2 cellular contexts compared by ENCODE assay signal in genomic region chr22:37776639-37777005, GRCh38.
TF ChIP-seq lines count a peak whose summit lies in the region.

No MANE protein-coding gene starts in this region.

TF ChIP-seq in liver, 16 proteins besides CTCF, POLR2A, EP300 and RAD21 (continued from another document):
- TF ChIP-seq ATF3 (IDR thresholded peaks at IDR 0.05): no peak
- TF ChIP-seq RXRA (IDR thresholded peaks at IDR 0.05): no peak
- no peak for TF ChIP-seq YY1 (IDR thresholded peaks at IDR 0.05)
- no peak for TF ChIP-seq ZBTB33 (IDR thresholded peaks at IDR 0.05)
- TF ChIP-seq JUND (IDR thresholded peaks at IDR 0.05): no peak
- TF ChIP-seq FOXA1 (IDR thresholded peaks at IDR 0.05): no peak
- TF ChIP-seq SP1 (IDR thresholded peaks at IDR 0.05): no peak
- TF ChIP-seq MAX (IDR thresholded peaks at IDR 0.05): no peak
- TF ChIP-seq REST (IDR thresholded peaks at IDR 0.05): no peak
- TF ChIP-seq TAF1 (conservative IDR thresholded peaks at IDR 0.05): no peak

TF ChIP-seq in endothelial cell of umbilical vein, 7 proteins besides CTCF, POLR2A, EP300 and RAD21 (continued from another document):
- TF ChIP-seq FOS (IDR thresholded peaks at IDR 0.05; ENCODE audit: borderline replicate concordance, insufficient read depth, low read length): no peak
- TF ChIP-seq EZH2 (IDR thresholded peaks at IDR 0.05; ENCODE audit: borderline replicate concordance, low read depth, low read length, severe bottlenecking): no peak
- no peak for TF ChIP-seq MAX (IDR thresholded peaks at IDR 0.05; ENCODE audit: insufficient read depth, insufficient read length)
- TF ChIP-seq JUN (IDR thresholded peaks at IDR 0.05; ENCODE audit: borderline replicate concordance, insufficient read depth, insufficient read length, low read depth): no peak
TF ChIP-seq in endothelial cell of umbilical vein: peak in this region for 0.
